In the genomic region with DNA sequence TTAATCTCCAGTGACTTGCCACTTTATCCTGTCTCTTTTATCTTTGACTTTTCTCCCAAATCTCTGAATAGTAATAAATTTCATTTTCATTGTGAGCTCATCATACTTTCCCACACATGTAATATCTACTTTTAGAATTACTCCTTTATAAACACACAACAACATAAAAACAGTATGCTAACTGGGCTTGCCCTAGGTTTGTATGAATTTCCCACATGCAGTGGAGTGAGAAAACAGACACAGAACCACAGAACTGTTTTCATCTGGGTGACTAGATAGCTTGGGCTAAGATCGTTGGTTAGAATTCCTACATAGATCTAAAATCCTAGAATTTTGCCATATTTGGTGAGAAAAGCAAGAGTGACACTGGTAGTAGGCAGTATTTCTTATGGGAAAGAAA, we compare ENCODE assay signal across 17 cellular contexts.
A peak's percentile ranks its signal among the peaks of the same experiment; 100 is the strongest.
DNase-seq lines count a peak whose midpoint lies in the region; FAIRE-seq and TF ChIP-seq lines count a peak whose summit lies in the region.
"Had no signal": no experiment of that assay in that cellular context is flagged by ENCODE, and none has a peak within 500 bp of the region (broad histone marks: within the 10 kb centered on the region; RNA-seq: fewer than 3 reads in every experiment).

No MANE protein-coding gene starts in this region.

- H3K36me3 Mint-ChIP-seq in neural progenitor cell = no peaks in the 10 kb centered on the region
- H3K36me3 Mint-ChIP-seq in Calu3 (ENCODE audit: insufficient read depth, unreplicated experiment) = no peaks in the 10 kb centered on the region
- H3K36me3 Mint-ChIP-seq in HFFc6 (ENCODE audit: low read depth) = no peaks in the 10 kb centered on the region
- H3K36me3 Mint-ChIP-seq: CD8-positive, alpha-beta T cell had no signal

- intact Hi-C loops in left ventricle myocardium inferior (cut with micrococcal nuclease) = no loop called here
- intact Hi-C loops in Calu3 (cut with micrococcal nuclease; ENCODE audit: unreplicated experiment) = no loop called here

- H3K9me3 Mint-ChIP-seq in neural progenitor cell (peaks cover 3% of the 10 kb centered on the region), Calu3 (ENCODE audit: low read depth, unreplicated experiment) (no peaks in the 10 kb centered on the region), HFFc6 (no peaks in the 10 kb centered on the region)
- H3K9me3 Mint-ChIP-seq: CD8-positive, alpha-beta T cell had no signal

- H3K27me3 ChIP-seq in left ventricle myocardium inferior (ENCODE audit: low read depth) = no peaks in the 10 kb centered on the region
- H3K27me3 ChIP-seq in right atrium auricular region = no peaks in the 10 kb centered on the region
- H3K27me3 ChIP-seq in neural progenitor cell = no peaks in the 10 kb centered on the region
- H3K27me3 ChIP-seq: BLaER1 treated with 17β-estradiol and CSF1 and Interleukin-3, amounts not matched to agents 10 nM and 100 nM had no signal

- H3K4me1 Mint-ChIP-seq in neural progenitor cell = peaks cover 4% of the 10 kb centered on the region
- no peaks in the 10 kb centered on the region for H3K4me1 Mint-ChIP-seq in Calu3 (ENCODE audit: low read depth, unreplicated experiment)
- peaks cover 11% of the 10 kb centered on the region for H3K4me1 Mint-ChIP-seq in HFFc6 (ENCODE audit: low read depth)

- no peak overlapping the region for H2AFZ ChIP-seq in neural progenitor cell (replicated peaks)

- H4K20me1 ChIP-seq in neural progenitor cell (ENCODE audit: low read depth) = no peaks in the 10 kb centered on the region
- H4K20me1 ChIP-seq: BLaER1 treated with 17β-estradiol and CSF1 and Interleukin-3, amounts not matched to agents 10 nM and 100 nM had no signal

- no peaks in the 10 kb centered on the region for H3F3A ChIP-seq in neural progenitor cell (ENCODE audit: low read depth)

- H3K9ac ChIP-seq in neural progenitor cell = no peak overlapping the region
- H3K9ac ChIP-seq: BLaER1 treated with 17β-estradiol and CSF1 and Interleukin-3, amounts not matched to agents 10 nM and 100 nM had no signal

- H3K27ac ChIP-seq in left ventricle myocardium inferior (replicated peaks) (peak overlapping the region; percentile 25), right atrium auricular region (peak overlapping the region in 1 of 2 donors; percentile 17), neural progenitor cell (no peak overlapping the region)
- H3K27ac ChIP-seq: BLaER1 treated with 17β-estradiol and CSF1 and Interleukin-3, amounts not matched to agents 10 nM and 100 nM had no signal

- H3K4me1 ChIP-seq in left ventricle myocardium inferior (peaks cover 4% of the 10 kb centered on the region), right atrium auricular region (peaks cover 0 to 8% of the 10 kb centered on the region in 2 donors), neural progenitor cell (no peaks in the 10 kb centered on the region)

- H3K27ac Mint-ChIP-seq in neural progenitor cell = peak overlapping the region; percentile 5
- H3K27ac Mint-ChIP-seq in Calu3 (ENCODE audit: unreplicated experiment) = no peak overlapping the region
- H3K27ac Mint-ChIP-seq in HFFc6 = no peak overlapping the region
- H3K27ac Mint-ChIP-seq: CD8-positive, alpha-beta T cell had no signal

- H3K4me3 ChIP-seq in left ventricle myocardium inferior = no peak overlapping the region
- H3K4me3 ChIP-seq in right atrium auricular region = no peak overlapping the region
- no peak overlapping the region for H3K4me3 ChIP-seq in neural progenitor cell
- H3K4me3 ChIP-seq: BLaER1 treated with 17β-estradiol and CSF1 and Interleukin-3, amounts not matched to agents 10 nM and 100 nM had no signal

- H3K9me3 ChIP-seq in left ventricle myocardium inferior (replicated peaks) = no peaks in the 10 kb centered on the region
- no peaks in the 10 kb centered on the region for H3K9me3 ChIP-seq in right atrium auricular region
- H3K9me3 ChIP-seq in neural progenitor cell (ENCODE audit: low read depth) = no peaks in the 10 kb centered on the region
- H3K9me3 ChIP-seq: BLaER1 treated with 17β-estradiol and CSF1 and Interleukin-3, amounts not matched to agents 10 nM and 100 nM had no signal

- TF ChIP-seq CTCF in left ventricle myocardium inferior (IDR thresholded peaks at IDR 0.05; ENCODE audit: borderline replicate concordance) = no peak
- TF ChIP-seq CTCF in right atrium auricular region (IDR thresholded peaks at IDR 0.05) = no peak
- no peak for TF ChIP-seq CTCF in neural progenitor cell (IDR thresholded peaks at IDR 0.05)
- no peak for TF ChIP-seq CTCF in Calu3 (IDR thresholded peaks at IDR 0.05; ENCODE audit: unreplicated experiment)
- TF ChIP-seq CTCF in HFFc6 (IDR thresholded peaks at IDR 0.05) = no peak

- CTCF ChIA-PET in Calu3 (lab: Charles Lee) = no interaction called here

- no TSS peak for BruUV-seq in Calu3 (replicated peaks; lab: Mats Ljungman, UMichigan)

- DNase-seq in left ventricle myocardium inferior = no peak
- DNase-seq in right atrium auricular region (ENCODE audit: low spot score) = no peak
- DNase-seq in neural progenitor cell (ENCODE audit: low spot score) = no peak
- no peak for DNase-seq in Ammon's horn (ENCODE audit: low spot score)
- DNase-seq in Calu3 = no peak
- DNase-seq in HFFc6 = no peak
- DNase-seq: CD8-positive, alpha-beta T cell; KBM-7; NCI-H1105 treated with DMSO at 0.1 percent for 48 hours; NCI-H1694 treated with DMSO at 0.1 percent for 48 hours; NCI-H82; SIG-M5 had no signal

- FAIRE-seq in endometrium (lab: Jason Lieb, UNC) = peak; percentile 57
- FAIRE-seq: A204.1, D721Med, GM12892 had no signal

- H3K36me3 ChIP-seq in left ventricle myocardium inferior (no peaks in the 10 kb centered on the region), right atrium auricular region (no peaks in the 10 kb centered on the region), neural progenitor cell (no peaks in the 10 kb centered on the region)
- H3K36me3 ChIP-seq: BLaER1 treated with 17β-estradiol and CSF1 and Interleukin-3, amounts not matched to agents 10 nM and 100 nM had no signal

- no peak overlapping the region for H3K4me3 Mint-ChIP-seq in neural progenitor cell
- no peak overlapping the region for H3K4me3 Mint-ChIP-seq in Calu3 (ENCODE audit: low read depth, unreplicated experiment)
- H3K4me3 Mint-ChIP-seq in HFFc6 = no peak overlapping the region
- H3K4me3 Mint-ChIP-seq: CD8-positive, alpha-beta T cell had no signal

- peaks cover 2% of the 10 kb centered on the region for H3K27me3 Mint-ChIP-seq in neural progenitor cell (ENCODE audit: insufficient read depth, low read depth)
- H3K27me3 Mint-ChIP-seq in Calu3 (ENCODE audit: unreplicated experiment) = no peaks in the 10 kb centered on the region
- peaks cover 2% of the 10 kb centered on the region; the same call in 1 of the 2 replicates for H3K27me3 Mint-ChIP-seq in HFFc6 (ENCODE audit: insufficient read depth)

- no peak overlapping the region for H3K4me2 ChIP-seq in neural progenitor cell
- H3K4me2 ChIP-seq: BLaER1 treated with 17β-estradiol and CSF1 and Interleukin-3, amounts not matched to agents 10 nM and 100 nM had no signal

- H3K79me2 ChIP-seq in neural progenitor cell (ENCODE audit: low read depth) = no peaks in the 10 kb centered on the region
